In genomic region chr18:55489742-55490055, GRCh38 we compare ENCODE assay signal across 8 cellular contexts.
A peak's percentile ranks its signal among the peaks of the same experiment; 100 is the strongest.
DNase-seq lines count a peak whose midpoint lies in the region; ATAC-seq and TF ChIP-seq lines count a peak whose summit lies in the region.

No MANE protein-coding gene starts in this region.

- H3K4me1 ChIP-seq in HUES64 (ENCODE audit: insufficient read depth, low read length) (peaks cover 85% of the 10 kb centered on the region), Peyer's patch (peaks cover 0 to 3% (median 0%) of the 10 kb centered on the region in 4 donors)

- H3K4me3 Mint-ChIP-seq in activated T-cell treated with anti-CD3 and anti-CD28 coated beads, Interleukin-2, amount 50 U/mL, for 4 hours: no peak overlapping the region
- peak overlapping the region; percentile 12 for H3K4me3 Mint-ChIP-seq in stimulated activated naive CD8-positive, alpha-beta T cell treated with anti-CD3 and anti-CD28 coated beads, Interleukin-15, Interleukin-2, amounts not matched to agents 100 ng/mL and 50 ng/mL, for 24 hours
- H3K4me3 Mint-ChIP-seq in chondrocyte (ENCODE audit: unreplicated experiment): no peak overlapping the region

- 61% methylated on average over 7 of the region's 8 CpGs for WGBS in HUES64

- H3K4me3 ChIP-seq in HUES64 (ENCODE audit: low read length) (no peak overlapping the region), Peyer's patch (no peak overlapping the region)

- H3K27me3 ChIP-seq in HUES64 (ENCODE audit: insufficient read depth, low read length): no peaks in the 10 kb centered on the region
- H3K27me3 ChIP-seq in Peyer's patch: no peaks in the 10 kb centered on the region

- H3K27ac ChIP-seq in HUES64 (ENCODE audit: low read depth, low read length): peak overlapping the region; percentile 89
- no peak overlapping the region for H3K27ac ChIP-seq in Peyer's patch

- ATAC-seq in GM21423 (IDR thresholded peaks at IDR 0.05; ENCODE audit: unreplicated experiment): peak; percentile 85
- peak; percentile 80 to 89 for ATAC-seq in activated T-cell treated with anti-CD3 and anti-CD28 coated beads, Interleukin-2, amount 50 U/mL, for 4 hours
- ATAC-seq in omental fat pad (ENCODE audit: low FRiP score): no peak

- no peaks in the 10 kb centered on the region for H3K36me3 Mint-ChIP-seq in activated T-cell treated with anti-CD3 and anti-CD28 coated beads, Interleukin-2, amount 50 U/mL, for 4 hours (ENCODE audit: insufficient read depth)
- H3K36me3 Mint-ChIP-seq in stimulated activated naive CD8-positive, alpha-beta T cell treated with anti-CD3 and anti-CD28 coated beads, Interleukin-15, Interleukin-2, amounts not matched to agents 100 ng/mL and 50 ng/mL, for 24 hours (ENCODE audit: low read depth): no peaks in the 10 kb centered on the region
- H3K36me3 Mint-ChIP-seq in chondrocyte (ENCODE audit: low read depth): no peaks in the 10 kb centered on the region

- H3K4me1 Mint-ChIP-seq in activated T-cell treated with anti-CD3 and anti-CD28 coated beads, Interleukin-2, amount 50 U/mL, for 4 hours (ENCODE audit: low read depth): peaks cover 8% of the 10 kb centered on the region
- H3K4me1 Mint-ChIP-seq in stimulated activated naive CD8-positive, alpha-beta T cell treated with anti-CD3 and anti-CD28 coated beads, Interleukin-15, Interleukin-2, amounts not matched to agents 100 ng/mL and 50 ng/mL, for 24 hours (ENCODE audit: low read depth): peaks cover 19% of the 10 kb centered on the region
- peaks cover 29% of the 10 kb centered on the region for H3K4me1 Mint-ChIP-seq in chondrocyte (ENCODE audit: low read depth)

- TF ChIP-seq CTCF in chondrocyte (IDR thresholded peaks at IDR 0.05) (no peak), omental fat pad (IDR thresholded peaks at IDR 0.05) (no peak), Peyer's patch (IDR thresholded peaks at IDR 0.05) (no peak)

- H3K27me3 Mint-ChIP-seq in activated T-cell treated with anti-CD3 and anti-CD28 coated beads, Interleukin-2, amount 50 U/mL, for 4 hours (ENCODE audit: low read depth): peaks cover 7% of the 10 kb centered on the region
- peaks cover 43% of the 10 kb centered on the region for H3K27me3 Mint-ChIP-seq in stimulated activated naive CD8-positive, alpha-beta T cell treated with anti-CD3 and anti-CD28 coated beads, Interleukin-15, Interleukin-2, amounts not matched to agents 100 ng/mL and 50 ng/mL, for 24 hours
- no peaks in the 10 kb centered on the region for H3K27me3 Mint-ChIP-seq in chondrocyte (ENCODE audit: low read depth)

- H3K27ac Mint-ChIP-seq in stimulated activated naive CD8-positive, alpha-beta T cell treated with anti-CD3 and anti-CD28 coated beads, Interleukin-15, Interleukin-2, amounts not matched to agents 100 ng/mL and 50 ng/mL, for 24 hours: peak overlapping the region; percentile 85
- no peak overlapping the region for H3K27ac Mint-ChIP-seq in chondrocyte (ENCODE audit: unreplicated experiment)

- no peak for TF ChIP-seq POLR2A in Peyer's patch (IDR thresholded peaks at IDR 0.05)

- H3K9ac ChIP-seq in HUES64 (ENCODE audit: low read depth, low read length): peak overlapping the region; percentile 15; the same call in 1 of the 2 replicates

- no peaks in the 10 kb centered on the region for H3K9me3 Mint-ChIP-seq in activated T-cell treated with anti-CD3 and anti-CD28 coated beads, Interleukin-2, amount 50 U/mL, for 4 hours
- no peaks in the 10 kb centered on the region for H3K9me3 Mint-ChIP-seq in stimulated activated naive CD8-positive, alpha-beta T cell treated with anti-CD3 and anti-CD28 coated beads, Interleukin-15, Interleukin-2, amounts not matched to agents 100 ng/mL and 50 ng/mL, for 24 hours
- no peaks in the 10 kb centered on the region for H3K9me3 Mint-ChIP-seq in chondrocyte (ENCODE audit: low read depth)

- DNase-seq in COR-L47 (lab: John Stamatoyannopoulos, UW): peak; percentile 66
- DNase-seq in activated T-cell treated with anti-CD3 and anti-CD28 coated beads, Interleukin-2, amount 50 U/mL, for 4 hours: no peak
- DNase-seq in chondrocyte (ENCODE audit: low spot score): no peak
- no peak for DNase-seq in omental fat pad (ENCODE audit: low spot score)
- DNase-seq in Peyer's patch: no peak

- no peaks in the 10 kb centered on the region for H3K36me3 ChIP-seq in HUES64 (ENCODE audit: insufficient read depth, low read length)
- no peaks in the 10 kb centered on the region for H3K36me3 ChIP-seq in Peyer's patch

- H3K9me3 ChIP-seq in HUES64 (ENCODE audit: insufficient read depth, low read depth, low read length): no peaks in the 10 kb centered on the region
- H3K9me3 ChIP-seq in Peyer's patch: no peaks in the 10 kb centered on the region
